Comparison of ENCODE assay signal across 8 cellular contexts in the genomic region with DNA sequence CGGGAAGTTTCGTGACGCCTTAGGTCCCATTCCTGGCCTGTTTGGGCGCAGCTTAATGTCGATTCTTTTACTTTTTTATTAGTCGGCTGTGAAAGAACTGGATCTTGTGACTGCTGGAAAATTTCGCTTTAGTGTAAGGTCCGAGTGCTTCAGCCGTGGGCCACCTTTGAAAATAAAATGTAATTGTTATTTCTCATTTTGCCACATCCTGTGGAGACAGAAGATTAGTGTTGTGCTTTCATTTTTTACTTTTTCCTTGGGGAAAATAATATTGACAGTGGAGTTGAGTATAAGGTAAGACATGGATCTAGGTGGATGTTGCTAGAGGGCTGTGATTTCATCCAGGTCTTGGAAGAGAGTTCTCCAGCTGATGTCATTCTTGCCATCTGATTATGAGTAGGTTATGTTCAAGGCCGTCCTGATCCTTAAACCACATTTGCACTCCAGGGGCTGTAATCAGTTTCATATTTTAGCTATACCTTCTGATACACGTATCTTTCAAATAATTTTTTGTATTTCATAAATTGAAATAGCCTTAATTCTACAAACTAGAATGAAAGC. TPM values are rescaled to one million over a fixed set of nuclear protein-coding genes. Genes with fewer than 3 reads are reported as not detected.
DNase-seq lines count a peak whose midpoint lies in the region; ATAC-seq and TF ChIP-seq lines count a peak whose summit lies in the region.

No MANE protein-coding gene starts in this region.

- H3K27me3 ChIP-seq in cardiac muscle cell, result no peaks in the 10 kb centered on the region
- no peaks in the 10 kb centered on the region for H3K27me3 ChIP-seq in thoracic aorta (replicated peaks; ENCODE audit: insufficient read depth)

- peak in 1 of 2 donors; percentile 19 for DNase-seq in cardiac muscle cell (ENCODE audit: low read depth in 1 of 2, low spot score in 1 of 2)
- no peak for DNase-seq in Right ventricle myocardium inferior (ENCODE audit: missing footprints)
- no peak for DNase-seq in astrocyte of the cerebellum (ENCODE audit: low read depth)
- peak; percentile 61 for DNase-seq in kidney tubule cell (ENCODE audit: low spot score)
- no peak for DNase-seq in thoracic aorta (ENCODE audit: low spot score)
- DNase-seq in stimulated activated CD4-positive, alpha-beta T cell treated with anti-CD3 and anti-CD28 coated beads, Interleukin-12 subunit alpha, Interleukin-12 subunit beta, amount 100 ng/mL, for 4 hours, result no peak
- DNase-seq in SKM-1 (lab: John Stamatoyannopoulos, UW; ENCODE audit: unreplicated experiment), result no peak

- H3K36me3 ChIP-seq in cardiac muscle cell (no peaks in the 10 kb centered on the region), thoracic aorta (no peaks in the 10 kb centered on the region)

- H3K27ac ChIP-seq in cardiac muscle cell, result peak overlapping the region; percentile 94
- peak overlapping the region; percentile 84 to 89 for H3K27ac ChIP-seq in thoracic aorta

- in situ Hi-C loops in astrocyte of the cerebellum (cut with HindIII; ENCODE audit: low sequenced_read_pairs), result no loop called here

- no peak for ATAC-seq in Right ventricle myocardium inferior
- ATAC-seq in thoracic aorta (ENCODE audit: insufficient number of reproducible peaks, low FRiP score, low read depth), result no peak
- ATAC-seq in HG03045 (IDR thresholded peaks at IDR 0.05; ENCODE audit: unreplicated experiment), result no peak

- no peaks in the 10 kb centered on the region for H3K9me3 ChIP-seq in cardiac muscle cell (ENCODE audit: low read depth)
- H3K9me3 ChIP-seq in thoracic aorta, result no peaks in the 10 kb centered on the region

- H3K4me3 ChIP-seq in cardiac muscle cell, result peak overlapping the region; percentile 51
- H3K4me3 ChIP-seq in astrocyte of the cerebellum (ENCODE audit: low read depth, low read length), result peak overlapping the region; percentile 84
- H3K4me3 ChIP-seq in thoracic aorta, result peak overlapping the region; percentile 92

- TF ChIP-seq CTCF in cardiac muscle cell (IDR thresholded peaks at IDR 0.05; ENCODE audit: low read depth, low read length) (no peak), astrocyte of the cerebellum (IDR thresholded peaks at IDR 0.05; ENCODE audit: low read depth, low read length, missing control alignments) (no peak), thoracic aorta (IDR thresholded peaks at IDR 0.05) (no peak)

- intact Hi-C loops in Right ventricle myocardium inferior (cut with DNase I), result no loop called here

- H3K4me1 ChIP-seq in cardiac muscle cell (ENCODE audit: low read depth), result peaks cover 14% of the 10 kb centered on the region
- peaks cover 11 to 34% of the 10 kb centered on the region in 2 donors for H3K4me1 ChIP-seq in thoracic aorta (ENCODE audit: control insufficient read depth in 1 of 2, low read depth in 2 of 2)

RNA-seq across cellular contexts. Expression of a gene that starts 0.9 kb away (rescaled TPM):
- 19.0 and 36.5 TPM in 2 replicates for total RNA-seq in cardiac muscle cell
- polyA plus RNA-seq in cardiac muscle cell, result 116 and 123 TPM in 2 replicates
- total RNA-seq in Right ventricle myocardium inferior, result 114 TPM
- total RNA-seq in thoracic aorta, result 10 to 100 TPM; 35.5 to 51.2 TPM
